Comparison of ENCODE assay signal across 37 cellular contexts in genomic region chr2:225748606-225749005, GRCh38.
"Had no signal": no experiment of that assay in that cellular context is flagged by ENCODE, and none has a peak within 500 bp of the region (broad histone marks: within the 10 kb centered on the region; RNA-seq: fewer than 3 reads in every experiment).

No MANE protein-coding gene starts in this region.

- H3K9me3 ChIP-seq: adrenal gland, ascending aorta had no signal

- H3K27me3 ChIP-seq: ascending aorta, cardiac muscle cell had no signal

- H3K4me3 ChIP-seq: adrenal gland, ascending aorta, cardiac muscle cell had no signal

- DNase-seq: activated B cell treated with CpG ODN at 0.5 μM for 24 hours; activated CD4-positive, alpha-beta memory T cell treated with anti-CD3 and anti-CD28 coated beads for 36 hours; activated CD4-positive, alpha-beta T cell treated with anti-CD3 and anti-CD28 coated beads for 4 hours; activated CD4-positive, alpha-beta T cell treated with anti-CD3 and anti-CD28 coated beads, Interleukin-2, amount 10 ng/mL, durations not matched to agents 24 days and 14 days; activated CD4-positive, alpha-beta T cell treated with anti-CD3 and anti-CD28 coated beads, Interleukin-2, amount 50 U/mL, for 1 hour; activated CD4-positive, alpha-beta T cell treated with anti-CD3 and anti-CD28 coated beads, Interleukin-2, amount 50 U/mL, for 4 hours; activated CD4-positive, CD25-positive, alpha-beta regulatory T cell treated with anti-CD3 and anti-CD28 coated beads, Interleukin-2, amount 50 U/mL, for 72 hours; activated CD8-positive, alpha-beta memory T cell treated with anti-CD3 and anti-CD28 coated beads, Interleukin-2, amount 50 U/mL, for 4 hours; activated CD8-positive, alpha-beta T cell treated with anti-CD3 and anti-CD28 coated beads for 36 hours; activated effector memory CD4-positive, alpha-beta T cell treated with anti-CD3 and anti-CD28 coated beads, Interleukin-2, amount 50 U/mL, for 16 hours; activated gamma-delta T cell treated with Interleukin-2 at 50 U/mL for 16 hours; activated naive CD4-positive, alpha-beta T cell; activated naive CD4-positive, alpha-beta T cell treated with anti-CD3 and anti-CD28 coated beads for 36 hours; activated naive CD4-positive, alpha-beta T cell treated with anti-CD3 and anti-CD28 coated beads, Interleukin-2, amount 50 U/mL, for 16 hours; activated naive CD8-positive, alpha-beta T cell treated with anti-CD3 and anti-CD28 coated beads for 36 hours; activated T-cell treated with anti-CD3 and anti-CD28 coated beads for 4 hours; activated T-cell treated with anti-CD3 and anti-CD28 coated beads, Interleukin-2, amount 50 U/mL, for 1 hour; activated T-cell treated with anti-CD3 and anti-CD28 coated beads, Interleukin-2, amount 50 U/mL, for 4 hours; activated T-cell treated with anti-CD3 and anti-CD28 coated beads, Interleukin-2, amount 50 U/mL, for 72 hours; adrenal gland; amygdala; anterior cingulate cortex; caudate nucleus; cerebellar nuclear complex; T-helper 1 cell; T-helper 2 cell; T-helper 9 cell had no signal

- H3K27me3 Mint-ChIP-seq: activated B cell treated with CpG ODN at 0.5 μM for 24 hours; activated CD4-positive, alpha-beta T cell treated with anti-CD3 and anti-CD28 coated beads, Interleukin-2, amount 10 ng/mL, durations not matched to agents 24 days and 14 days; activated CD8-positive, alpha-beta T cell treated with anti-CD3 and anti-CD28 coated beads for 36 hours; brain; central memory CD8-positive, alpha-beta T cell had no signal

- H3K4me3 Mint-ChIP-seq: activated B cell treated with CpG ODN at 0.5 μM for 24 hours; activated CD4-positive, alpha-beta memory T cell treated with anti-CD3 and anti-CD28 coated beads for 36 hours; activated CD4-positive, alpha-beta T cell treated with anti-CD3 and anti-CD28 coated beads, Interleukin-2, amount 10 ng/mL, durations not matched to agents 24 days and 14 days; activated CD8-positive, alpha-beta T cell treated with anti-CD3 and anti-CD28 coated beads for 36 hours; activated naive CD4-positive, alpha-beta T cell treated with anti-CD3 and anti-CD28 coated beads for 36 hours; activated naive CD8-positive, alpha-beta T cell treated with anti-CD3 and anti-CD28 coated beads for 36 hours; activated T-cell treated with anti-CD3 and anti-CD28 coated beads, Interleukin-2, amount 50 U/mL, for 4 hours; activated T-cell treated with anti-CD3 and anti-CD28 coated beads, Interleukin-2, amount 50 U/mL, for 72 hours; activated T-helper 1 cell treated with anti-CD3 and anti-CD28 coated beads, Interleukin-12 subunit alpha, Interleukin-12 subunit beta, Interleukin-2, Interleukin-4 antibody, amounts not matched to agents 30 ng/mL and 10 ng/mL and 1 ng/mL, durations not matched to agents 14 hours and 24 hours and 36 hours; activated T-helper 17 cell treated with anti-CD3 and anti-CD28 coated beads, Interleukin-2, amount 50 U/mL, for 72 hours; brain; central memory CD8-positive, alpha-beta T cell; T-helper 1 cell treated with Interleukin-12 subunit alpha and Interleukin-12 subunit beta and Interleukin-4 antibody, amounts not matched to agents 30 μg/mL and 1 μg/mL, for 36 hours; T-helper 2 cell treated with Interferon-gamma antibody and Interleukin-4, amounts not matched to agents 5 μg/mL and 100 μg/mL, for 36 hours had no signal

- H3K36me3 Mint-ChIP-seq: activated CD4-positive, alpha-beta memory T cell treated with anti-CD3 and anti-CD28 coated beads for 36 hours; activated naive CD4-positive, alpha-beta T cell treated with anti-CD3 and anti-CD28 coated beads, Interleukin-2, amount 50 U/mL, for 72 hours; activated naive CD8-positive, alpha-beta T cell treated with anti-CD3 and anti-CD28 coated beads for 36 hours; brain had no signal

- H3K4me1 Mint-ChIP-seq: activated B cell treated with CpG ODN at 0.5 μM for 24 hours; activated CD4-positive, alpha-beta T cell treated with anti-CD3 and anti-CD28 coated beads, Interleukin-2, amount 10 ng/mL, durations not matched to agents 24 days and 14 days; activated naive CD8-positive, alpha-beta T cell treated with anti-CD3 and anti-CD28 coated beads for 36 hours; activated T-helper 17 cell treated with anti-CD3 and anti-CD28 coated beads, Interleukin-2, amount 50 U/mL, for 72 hours; brain; central memory CD8-positive, alpha-beta T cell had no signal

- H3K36me3 ChIP-seq: adrenal gland, ascending aorta, cardiac muscle cell had no signal

- H3K4me1 ChIP-seq: adrenal gland, ascending aorta had no signal

- ATAC-seq: activated CD8-positive, alpha-beta T cell treated with anti-CD3 and anti-CD28 coated beads for 36 hours; activated naive CD4-positive, alpha-beta T cell treated with anti-CD3 and anti-CD28 coated beads, Interleukin-2, amount 50 U/mL, for 72 hours; activated T-cell treated with anti-CD3 and anti-CD28 coated beads, Interleukin-2, amount 50 U/mL, for 4 hours; activated T-cell treated with anti-CD3 and anti-CD28 coated beads, Interleukin-2, amount 50 U/mL, for 72 hours; activated T-helper 17 cell treated with anti-CD3 and anti-CD28 coated beads, Interleukin-2, amount 50 U/mL, for 72 hours had no signal

- H3K9me3 Mint-ChIP-seq: activated B cell treated with CpG ODN at 0.5 μM for 24 hours; activated CD4-positive, alpha-beta memory T cell treated with anti-CD3 and anti-CD28 coated beads for 36 hours; activated CD4-positive, alpha-beta T cell treated with anti-CD3 and anti-CD28 coated beads, Interleukin-2, amount 10 ng/mL, durations not matched to agents 24 days and 14 days; activated CD8-positive, alpha-beta T cell treated with anti-CD3 and anti-CD28 coated beads for 36 hours; activated naive CD8-positive, alpha-beta T cell treated with anti-CD3 and anti-CD28 coated beads for 36 hours; activated T-cell treated with anti-CD3 and anti-CD28 coated beads, Interleukin-2, amount 50 U/mL, for 4 hours; activated T-helper 1 cell treated with anti-CD3 and anti-CD28 coated beads, Interleukin-12 subunit alpha, Interleukin-12 subunit beta, Interleukin-2, Interleukin-4 antibody, amounts not matched to agents 30 ng/mL and 10 ng/mL and 1 ng/mL, durations not matched to agents 14 hours and 24 hours and 36 hours; activated T-helper 17 cell treated with anti-CD3 and anti-CD28 coated beads, Interleukin-2, amount 50 U/mL, for 72 hours; central memory CD8-positive, alpha-beta T cell; T-helper 1 cell treated with Interleukin-12 subunit alpha and Interleukin-12 subunit beta and Interleukin-4 antibody, amounts not matched to agents 30 μg/mL and 1 μg/mL, for 36 hours; T-helper 2 cell treated with Interferon-gamma antibody and Interleukin-4, amounts not matched to agents 5 μg/mL and 100 μg/mL, for 36 hours had no signal

- H3K27ac Mint-ChIP-seq: activated B cell treated with CpG ODN at 0.5 μM for 24 hours; activated CD4-positive, alpha-beta memory T cell treated with anti-CD3 and anti-CD28 coated beads for 36 hours; activated CD4-positive, alpha-beta T cell treated with anti-CD3 and anti-CD28 coated beads, Interleukin-2, amount 10 ng/mL, durations not matched to agents 24 days and 14 days; activated CD8-positive, alpha-beta T cell treated with anti-CD3 and anti-CD28 coated beads for 36 hours; activated naive CD4-positive, alpha-beta T cell treated with anti-CD3 and anti-CD28 coated beads for 36 hours; activated naive CD4-positive, alpha-beta T cell treated with anti-CD3 and anti-CD28 coated beads, Interleukin-2, amount 50 U/mL, for 72 hours; activated naive CD8-positive, alpha-beta T cell treated with anti-CD3 and anti-CD28 coated beads for 36 hours; activated T-cell treated with anti-CD3 and anti-CD28 coated beads, Interleukin-2, amount 50 U/mL, for 72 hours; activated T-helper 1 cell treated with anti-CD3 and anti-CD28 coated beads, Interleukin-12 subunit alpha, Interleukin-12 subunit beta, Interleukin-2, Interleukin-4 antibody, amounts not matched to agents 30 ng/mL and 10 ng/mL and 1 ng/mL, durations not matched to agents 14 hours and 24 hours and 36 hours; activated T-helper 17 cell treated with anti-CD3 and anti-CD28 coated beads, Interleukin-2, amount 50 U/mL, for 72 hours; brain; T-helper 1 cell treated with Interleukin-12 subunit alpha and Interleukin-12 subunit beta and Interleukin-4 antibody, amounts not matched to agents 30 μg/mL and 1 μg/mL, for 36 hours; T-helper 2 cell treated with Interferon-gamma antibody and Interleukin-4, amounts not matched to agents 5 μg/mL and 100 μg/mL, for 36 hours had no signal

- H3K27ac ChIP-seq: adrenal gland, ascending aorta, cardiac muscle cell, VCaP had no signal
